Comparison of ENCODE assay signal across 8 cellular contexts in the genomic region with DNA sequence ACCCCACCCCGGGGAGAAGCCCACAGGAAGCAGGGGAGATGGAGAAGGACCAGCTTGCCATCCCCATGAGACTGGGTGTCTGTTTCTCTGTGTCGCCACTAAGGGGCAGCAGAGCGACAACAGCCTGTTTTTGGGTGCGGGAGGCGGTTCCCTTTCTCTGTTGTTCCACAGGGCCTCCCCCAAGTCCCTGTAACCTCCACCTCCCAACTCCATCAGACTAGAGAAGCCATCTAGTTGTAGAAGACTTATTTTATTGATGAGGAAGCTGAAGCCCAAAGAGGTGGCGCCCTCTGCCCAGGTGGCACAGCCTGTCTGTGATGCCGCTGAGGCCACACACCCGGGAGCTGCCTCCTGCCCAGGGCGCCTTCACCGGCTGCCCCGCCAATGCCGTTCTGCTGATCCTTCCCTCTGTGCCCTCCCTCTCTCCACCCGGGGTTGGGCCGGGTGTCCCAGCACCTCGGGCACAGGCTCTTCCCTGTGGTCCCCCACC. TPM values are rescaled to one million over a fixed set of nuclear protein-coding genes. Genes with fewer than 3 reads are reported as not detected.
A peak's percentile ranks its signal among the peaks of the same experiment; 100 is the strongest.
DNase-seq lines count a peak whose midpoint lies in the region; ATAC-seq and TF ChIP-seq lines count a peak whose summit lies in the region.

No MANE protein-coding gene starts in this region.

- intact Hi-C loops in CD4-positive, alpha-beta memory T cell (cut with micrococcal nuclease): loop anchor here (1.0 kb wide), 3 partner anchors 24 to 163 kb away; no protein-coding TSS in a partner anchor

- no peaks in the 10 kb centered on the region for H3K27me3 Mint-ChIP-seq in CD4-positive, alpha-beta memory T cell
- H3K27me3 Mint-ChIP-seq in nephron progenitor cell (ENCODE audit: low read depth, poor library complexity): peaks cover 12% of the 10 kb centered on the region

- no peak overlapping the region for H3K4me2 ChIP-seq in OCI-LY1 (ENCODE audit: low read length)

- H3K9ac ChIP-seq in OCI-LY1 (ENCODE audit: low read length): no peak overlapping the region

- DNase-seq in CD4-positive, alpha-beta memory T cell: peak; percentile 68 to 71 (median 68)
- DNase-seq in HEK293T (ENCODE audit: extremely low spot score) (peak; percentile 60), activated T-cell treated with anti-CD3 and anti-CD28 coated beads for 4 hours (peak; percentile 62), erythroblast (lab: John Stamatoyannopoulos, UW) (peak; percentile 66 to 75), nephron progenitor cell (peak; percentile 69), upper lobe of left lung (peak; percentile 64 to 68)

- H3K4me3 ChIP-seq in CD4-positive, alpha-beta memory T cell (ENCODE audit: low read length in 2 of 2): no peak overlapping the region
- no peak overlapping the region for H3K4me3 ChIP-seq in OCI-LY1 (ENCODE audit: low read depth, low read length, poor library complexity, severe bottlenecking)
- H3K4me3 ChIP-seq in upper lobe of left lung: no peak overlapping the region

- peaks cover 7% of the 10 kb centered on the region for H3K4me1 ChIP-seq in CD4-positive, alpha-beta memory T cell (ENCODE audit: insufficient read depth, low read length)
- no peaks in the 10 kb centered on the region for H3K4me1 ChIP-seq in OCI-LY1 (ENCODE audit: insufficient read depth, low read length, severe bottlenecking)
- H3K4me1 ChIP-seq in upper lobe of left lung: peaks cover 36 to 42% (median 38%) of the 10 kb centered on the region in 4 donors

- TF ChIP-seq POLR2A in erythroblast (IDR thresholded peaks at IDR 0.05; ENCODE audit: low read length): no peak
- TF ChIP-seq POLR2A in upper lobe of left lung (IDR thresholded peaks at IDR 0.05): no peak

- no peak overlapping the region for H2AFZ ChIP-seq in OCI-LY1 (ENCODE audit: low read length)

- no peaks in the 10 kb centered on the region for H3K79me2 ChIP-seq in OCI-LY1 (ENCODE audit: insufficient read depth, low read length)

- H4K20me1 ChIP-seq in OCI-LY1 (ENCODE audit: insufficient read depth, low read length): no peaks in the 10 kb centered on the region

- H3K27ac ChIP-seq in CD4-positive, alpha-beta memory T cell (ENCODE audit: low read depth, low read length): no peak overlapping the region
- H3K27ac ChIP-seq in OCI-LY1 (ENCODE audit: low read depth, low read length, poor library complexity, severe bottlenecking): no peak overlapping the region
- H3K27ac ChIP-seq in upper lobe of left lung: no peak overlapping the region

- CTCF ChIA-PET in CD4-positive, alpha-beta memory T cell (lab: Charles Lee; ENCODE audit: partially characterized antibody): interaction anchor here (0.7 to 21.4 kb wide), 22 partner anchors 9 to 164 kb away, joined by 3 to 634 read pairs (median 6); a partner anchor contains a TSS
- CTCF ChIA-PET in HEK293T (lab: Yijun Ruan, JAX): interaction anchor here (0.5 to 2.1 kb wide), 9 partner anchors 13 to 118 kb away, joined by 3 to 7 read pairs (median 3); a partner anchor contains a TSS

- POLR2A ChIA-PET in CD4-positive, alpha-beta memory T cell (lab: Charles Lee; ENCODE audit: partially characterized antibody): interaction anchor here (0.6 to 1.5 kb wide), 8 partner anchors 8 to 77 kb away, joined by 3 to 10 read pairs (median 4); a partner anchor contains a TSS
- POLR2A ChIA-PET in HEK293T (lab: Yijun Ruan, JAX): interaction anchor here (0.6 to 0.8 kb wide), 2 partner anchors 24 to 61 kb away, joined by 3 read pairs; a partner anchor contains a TSS

- WGBS in upper lobe of left lung, 2 donors: 10 to 34% methylated on average over 4 to 15 of the region's 15 CpGs

- ATAC-seq in upper lobe of left lung (ENCODE audit: low FRiP score in 2 of 2) (peak in 1 of 2 donors; percentile 50), HG02763 (IDR thresholded peaks at IDR 0.05; ENCODE audit: unreplicated experiment) (no peak)

- TF ChIP-seq EP300 in upper lobe of left lung (IDR thresholded peaks at IDR 0.05): no peak

- H3K9me2 ChIP-seq in OCI-LY1 (ENCODE audit: low read depth, low read length): no peaks in the 10 kb centered on the region

- H3K4me3 Mint-ChIP-seq in CD4-positive, alpha-beta memory T cell: no peak overlapping the region
- H3K4me3 Mint-ChIP-seq in nephron progenitor cell: no peak overlapping the region

- TF ChIP-seq CTCF in OCI-LY1 (IDR thresholded peaks at IDR 0.05; ENCODE audit: low read length) (peak; percentile 84), nephron progenitor cell (IDR thresholded peaks at IDR 0.05) (peak; percentile 62), upper lobe of left lung (IDR thresholded peaks at IDR 0.05) (peak; percentile 63 to 81 (median 76))

- H3K9me3 ChIP-seq in CD4-positive, alpha-beta memory T cell (ENCODE audit: control insufficient read depth in 1 of 2, low read length in 2 of 2): no peaks in the 10 kb centered on the region
- H3K9me3 ChIP-seq in OCI-LY1 (ENCODE audit: low read length): no peaks in the 10 kb centered on the region
- no peaks in the 10 kb centered on the region for H3K9me3 ChIP-seq in upper lobe of left lung

- H3F3A ChIP-seq in OCI-LY1 (ENCODE audit: insufficient read depth, low read length): no peaks in the 10 kb centered on the region

- H3K27ac Mint-ChIP-seq in CD4-positive, alpha-beta memory T cell: no peak overlapping the region
- H3K27ac Mint-ChIP-seq in nephron progenitor cell: no peak overlapping the region

- H3K4me1 Mint-ChIP-seq in CD4-positive, alpha-beta memory T cell: peaks cover 0 to 3% (median under 1%) of the 10 kb centered on the region in 4 donors
- peaks cover 28% of the 10 kb centered on the region for H3K4me1 Mint-ChIP-seq in nephron progenitor cell

- no peaks in the 10 kb centered on the region for H3K27me3 ChIP-seq in CD4-positive, alpha-beta memory T cell (ENCODE audit: insufficient read depth, low read length)
- H3K27me3 ChIP-seq in OCI-LY1 (ENCODE audit: insufficient read depth, low read length): no peaks in the 10 kb centered on the region; the same call in 1 of the 2 replicates
- H3K27me3 ChIP-seq in upper lobe of left lung: no peaks in the 10 kb centered on the region

- H3K9me3 Mint-ChIP-seq in CD4-positive, alpha-beta memory T cell: no peaks in the 10 kb centered on the region
- no peaks in the 10 kb centered on the region for H3K9me3 Mint-ChIP-seq in nephron progenitor cell

- H3K36me3 ChIP-seq in CD4-positive, alpha-beta memory T cell (ENCODE audit: insufficient read depth, low read length): no peaks in the 10 kb centered on the region
- H3K36me3 ChIP-seq in OCI-LY1 (ENCODE audit: insufficient read depth, low read length) (no peaks in the 10 kb centered on the region), upper lobe of left lung (no peaks in the 10 kb centered on the region)

- no peaks in the 10 kb centered on the region for H3K36me3 Mint-ChIP-seq in CD4-positive, alpha-beta memory T cell
- H3K36me3 Mint-ChIP-seq in nephron progenitor cell (ENCODE audit: low read depth): no peaks in the 10 kb centered on the region

TF ChIP-seq in HEK293T, 16 proteins besides CTCF, POLR2A, EP300 and RAD21:
- TF ChIP-seq TARDBP (IDR thresholded peaks at IDR 0.05) (no peak), ELF4 (IDR thresholded peaks at IDR 0.05) (no peak)

RNA-seq across cellular contexts. Expression of a gene that starts 3.9 kb away (rescaled TPM):
- total RNA-seq in CD4-positive, alpha-beta memory T cell: 1 to 10 TPM; 2.6 to 5.1 TPM
- polyA plus RNA-seq in CD4-positive, alpha-beta memory T cell: under 1 TPM in 1 of 2 donors, not detected in 1; 0.53 TPM
- total RNA-seq in upper lobe of left lung: 100 to 1,000 TPM in 1 of 6 donors, 10 to 100 TPM in 5; 15.5 to 140 (median 68.1) TPM

RNA-seq across cellular contexts. Expression of a gene that starts 6.2 kb away (rescaled TPM):
- total RNA-seq in CD4-positive, alpha-beta memory T cell: not detected
- not detected for polyA plus RNA-seq in CD4-positive, alpha-beta memory T cell
- total RNA-seq in upper lobe of left lung: under 1 TPM in 1 of 6 donors, not detected in 5; 0.67 TPM

RNA-seq across cellular contexts. Expression of a gene that starts 13.3 kb away (rescaled TPM):
- under 1 TPM; 0.03 to 0.23 TPM for total RNA-seq in CD4-positive, alpha-beta memory T cell
- polyA plus RNA-seq in CD4-positive, alpha-beta memory T cell: under 1 TPM in 1 of 2 donors, not detected in 1; 0.05 TPM
- total RNA-seq in upper lobe of left lung: 1 to 10 TPM in 2 of 6 donors, under 1 TPM in 4; under 0.01 to 3.5 (median 0.13) TPM

RNA-seq across cellular contexts. Expression of a gene that starts 21.2 kb away (rescaled TPM):
- 1 to 10 TPM; 7.2 to 7.5 TPM for total RNA-seq in CD4-positive, alpha-beta memory T cell
- 1 to 10 TPM in 1 of 2 donors, under 1 TPM in 1; 0.08 to 2.8 TPM for polyA plus RNA-seq in CD4-positive, alpha-beta memory T cell
- total RNA-seq in upper lobe of left lung: 10 to 100 TPM; 15.7 to 36.2 (median 25.6) TPM

RNA-seq across cellular contexts. Expression of a gene that starts 36.9 kb away (rescaled TPM):
- 100 to 1,000 TPM; 211 to 219 TPM for total RNA-seq in CD4-positive, alpha-beta memory T cell
- polyA plus RNA-seq in CD4-positive, alpha-beta memory T cell: 10 to 100 TPM; 22.6 to 37.5 TPM
- 100 to 1,000 TPM in 2 of 6 donors, 10 to 100 TPM in 4; 26.9 to 170 (median 85.7) TPM for total RNA-seq in upper lobe of left lung
